In the genomic region with DNA sequence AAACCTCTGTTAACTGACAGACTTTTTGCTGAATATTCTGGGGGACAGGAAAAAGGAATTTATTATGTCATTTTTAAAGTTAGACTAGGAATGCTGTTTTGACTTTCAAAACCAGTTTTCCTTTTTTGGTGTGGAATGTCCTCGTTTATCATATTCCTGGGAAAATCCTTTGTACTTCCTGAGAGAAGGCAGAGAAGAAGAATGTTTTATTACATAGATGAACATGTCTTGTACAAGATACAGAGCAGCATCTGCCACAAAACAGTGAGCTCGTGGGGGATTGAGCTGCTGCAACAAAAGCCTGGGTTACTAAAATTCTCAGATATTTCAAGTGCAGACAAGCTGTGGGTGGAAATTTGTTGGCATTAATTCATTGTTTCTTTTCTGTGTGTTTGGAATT, we compare ENCODE assay signal across 16 cellular contexts. TPM values are rescaled to one million over a fixed set of nuclear protein-coding genes. Genes with fewer than 3 reads are reported as not detected.
DNase-seq lines count a peak whose midpoint lies in the region; ATAC-seq and TF ChIP-seq lines count a peak whose summit lies in the region.
"Had no signal": no experiment of that assay in that cellular context is flagged by ENCODE, and none has a peak within 500 bp of the region (broad histone marks: within the 10 kb centered on the region; RNA-seq: fewer than 3 reads in every experiment).

No MANE protein-coding gene starts in this region.

- peak overlapping the region; percentile 11 for H3K4me2 ChIP-seq in GM23248 (ENCODE audit: unreplicated experiment)

- no peak for ATAC-seq in omental fat pad (ENCODE audit: low FRiP score)
- ATAC-seq: activated T-cell treated with anti-CD3 and anti-CD28 coated beads, Interleukin-2, amount 50 U/mL, for 4 hours; HCT116 had no signal

- H3F3A ChIP-seq in GM23248 (ENCODE audit: insufficient read depth), result 0 out of 2 replicates have a peak, but pooled peaks cover 7% of the 10 kb centered on the region

- no peaks in the 10 kb centered on the region for H3K27me3 Mint-ChIP-seq in activated CD4-positive, alpha-beta T cell treated with anti-CD3 and anti-CD28 coated beads, Interleukin-2, amount 10 ng/mL, durations not matched to agents 24 days and 14 days
- no peaks in the 10 kb centered on the region for H3K27me3 Mint-ChIP-seq in T-helper 2 cell treated with Interferon-gamma antibody and Interleukin-4, amounts not matched to agents 5 μg/mL and 100 μg/mL, for 36 hours (ENCODE audit: low read depth)

- no peaks in the 10 kb centered on the region for H3K9me3 ChIP-seq in GM23248 (ENCODE audit: low read depth)
- no peaks in the 10 kb centered on the region; the same call in 1 of the 2 replicates for H3K9me3 ChIP-seq in MG63

- H3K9ac ChIP-seq in GM23248, result peak overlapping the region; percentile 32; the same call in 1 of the 2 replicates
- no peak overlapping the region for H3K9ac ChIP-seq in rectal smooth muscle tissue (ENCODE audit: low read length)

- TF ChIP-seq CTCF in omental fat pad (IDR thresholded peaks at IDR 0.05), result no peak

- H4K20me1 ChIP-seq in GM23248 (ENCODE audit: insufficient read depth), result no peaks in the 10 kb centered on the region

- H3K27me3 ChIP-seq in GM23248 (replicated peaks; ENCODE audit: insufficient read depth), result no peaks in the 10 kb centered on the region
- no peaks in the 10 kb centered on the region for H3K27me3 ChIP-seq in rectal smooth muscle tissue (ENCODE audit: control insufficient read depth, insufficient read depth, low read length)
- H3K27me3 ChIP-seq in MG63, result no peaks in the 10 kb centered on the region

- H3K36me3 ChIP-seq in GM23248 (ENCODE audit: low read depth) (no peaks in the 10 kb centered on the region), rectal smooth muscle tissue (ENCODE audit: control insufficient read depth, insufficient read depth, low read length) (peaks cover 5% of the 10 kb centered on the region), MG63 (no peaks in the 10 kb centered on the region)

- peak overlapping the region; percentile 38; the same call in 1 of the 2 replicates for H3K4me3 ChIP-seq in GM23248
- no peak overlapping the region for H3K4me3 ChIP-seq in rectal smooth muscle tissue (ENCODE audit: low read length)
- no peak overlapping the region for H3K4me3 ChIP-seq in MG63

- H2AFZ ChIP-seq in GM23248, result peak overlapping the region; percentile 30; the same call in 1 of the 2 replicates

- peaks cover 96% of the 10 kb centered on the region for H3K79me2 ChIP-seq in GM23248 (ENCODE audit: insufficient read depth)

- H3K27ac ChIP-seq in GM23248 (0 out of 2 replicates have a peak overlapping the region, but pooled peaks have one; percentile 16), rectal smooth muscle tissue (ENCODE audit: low read depth, low read length) (peak overlapping the region; percentile 15)
- H3K27ac ChIP-seq: C4-2B had no signal

- in situ Hi-C loops in GM23248 (cut with MboI), result no loop called here

- H3K27ac Mint-ChIP-seq in activated CD4-positive, alpha-beta T cell treated with anti-CD3 and anti-CD28 coated beads, Interleukin-2, amount 10 ng/mL, durations not matched to agents 24 days and 14 days, result no peak overlapping the region
- H3K27ac Mint-ChIP-seq in T-helper 2 cell treated with Interferon-gamma antibody and Interleukin-4, amounts not matched to agents 5 μg/mL and 100 μg/mL, for 36 hours, result no peak overlapping the region

- H3K4me3 Mint-ChIP-seq in activated CD4-positive, alpha-beta T cell treated with anti-CD3 and anti-CD28 coated beads, Interleukin-2, amount 10 ng/mL, durations not matched to agents 24 days and 14 days, result no peak overlapping the region
- no peak overlapping the region for H3K4me3 Mint-ChIP-seq in T-helper 2 cell treated with Interferon-gamma antibody and Interleukin-4, amounts not matched to agents 5 μg/mL and 100 μg/mL, for 36 hours
- H3K4me3 Mint-ChIP-seq: activated T-cell treated with anti-CD3 and anti-CD28 coated beads, Interleukin-2, amount 50 U/mL, for 4 hours had no signal

- no peaks in the 10 kb centered on the region for H3K9me2 ChIP-seq in GM23248 (ENCODE audit: insufficient read depth)

- intact Hi-C loops in activated CD4-positive, alpha-beta T cell treated with anti-CD3 and anti-CD28 coated beads, Interleukin-2, amount 10 ng/mL, durations not matched to agents 24 days and 14 days (cut with micrococcal nuclease), result no loop called here

- H3K4me1 Mint-ChIP-seq in activated CD4-positive, alpha-beta T cell treated with anti-CD3 and anti-CD28 coated beads, Interleukin-2, amount 10 ng/mL, durations not matched to agents 24 days and 14 days, result no peaks in the 10 kb centered on the region
- H3K4me1 Mint-ChIP-seq in T-helper 2 cell treated with Interferon-gamma antibody and Interleukin-4, amounts not matched to agents 5 μg/mL and 100 μg/mL, for 36 hours (ENCODE audit: low read depth), result no peaks in the 10 kb centered on the region

- H3K4me1 ChIP-seq in GM23248 (ENCODE audit: insufficient read depth) (peaks cover 12% of the 10 kb centered on the region), rectal smooth muscle tissue (ENCODE audit: control insufficient read depth, insufficient read depth, low read length) (peaks cover 5% of the 10 kb centered on the region)

- H3K36me3 Mint-ChIP-seq in activated CD4-positive, alpha-beta T cell treated with anti-CD3 and anti-CD28 coated beads, Interleukin-2, amount 10 ng/mL, durations not matched to agents 24 days and 14 days (ENCODE audit: low read depth), result peaks cover 2% of the 10 kb centered on the region
- H3K36me3 Mint-ChIP-seq in T-helper 2 cell treated with Interferon-gamma antibody and Interleukin-4, amounts not matched to agents 5 μg/mL and 100 μg/mL, for 36 hours (ENCODE audit: low read depth), result peaks cover 2% of the 10 kb centered on the region

- DNase-seq in GM23248 (no peak), amniotic epithelial cell (ENCODE audit: low read depth) (peak; percentile 80), hepatic stellate cell (ENCODE audit: low spot score) (peak; percentile 26), MG63 (no peak), omental fat pad (ENCODE audit: low spot score) (no peak)
- no peak for DNase-seq in activated CD4-positive, alpha-beta T cell treated with anti-CD3 and anti-CD28 coated beads, Interleukin-2, amount 10 ng/mL, durations not matched to agents 24 days and 14 days
- DNase-seq in T-helper 2 cell treated with Interferon-gamma antibody and Interleukin-4, amounts not matched to agents 5 μg/mL and 100 μg/mL, for 36 hours (ENCODE audit: low spot score), result no peak
- DNase-seq: activated CD4-positive, alpha-beta T cell treated with anti-CD3 and anti-CD28 coated beads for 1 hour; activated T-cell treated with anti-CD3 and anti-CD28 coated beads, Interleukin-2, amount 50 U/mL, for 4 hours; hypothalamus; midbrain; NCI-H2227 treated with DMSO at 0.1 percent for 48 hours; SW 1271 had no signal

- 8 to 14% methylated on average over 2 of the region's 2 CpGs for WGBS in GM23248 (ENCODE audit: low coverage in 1 of 2, low lambda C conversion rate in 2 of 2, missing lambda C conversion rate in 2 of 2), 2 experiments

- no peaks in the 10 kb centered on the region for H3K9me3 Mint-ChIP-seq in activated CD4-positive, alpha-beta T cell treated with anti-CD3 and anti-CD28 coated beads, Interleukin-2, amount 10 ng/mL, durations not matched to agents 24 days and 14 days
- no peaks in the 10 kb centered on the region for H3K9me3 Mint-ChIP-seq in T-helper 2 cell treated with Interferon-gamma antibody and Interleukin-4, amounts not matched to agents 5 μg/mL and 100 μg/mL, for 36 hours
- H3K9me3 Mint-ChIP-seq: activated T-cell treated with anti-CD3 and anti-CD28 coated beads, Interleukin-2, amount 50 U/mL, for 4 hours had no signal

RNA-seq across cellular contexts. Expression of gene MCU, which starts 20.2 kb away (rescaled TPM):
- total RNA-seq in GM23248 (2014; rRNA removed; shearing (Covaris generic)), result 29.5 and 57.7 TPM in 2 replicates
- polyA plus RNA-seq in GM23248 (2016; fragmentation: Nextera tagmentation; extraction: Ambion mirVana), result 30.9 and 34.0 TPM in 2 replicates
- total RNA-seq in activated CD4-positive, alpha-beta T cell treated with anti-CD3 and anti-CD28 coated beads, Interleukin-2, amount 10 ng/mL, durations not matched to agents 24 days and 14 days, result 13.5 and 15.9 TPM in 2 replicates
- total RNA-seq in MG63 (2014; rRNA removed; shearing (Covaris generic); ENCODE audit: low replicate concordance), result 24.5 and 41.3 TPM in 2 replicates
- total RNA-seq in omental fat pad, result 10 to 100 TPM; 13.2 to 29.8 (median 16.3) TPM

Comparison
In these comparisons a context has a peak if more than half of its experiments do, and no peak if none do; other contexts are left out.
1. DNase-seq: peak in amniotic epithelial cell (single experiment) and hepatic stellate cell (single experiment); none in GM23248 (single experiment), activated CD4-positive, alpha-beta T cell treated with anti-CD3 and anti-CD28 coated beads, Interleukin-2, amount 10 ng/mL, durations not matched to agents 24 days and 14 days (single experiment), MG63 (single experiment), T-helper 2 cell treated with Interferon-gamma antibody and Interleukin-4, amounts not matched to agents 5 μg/mL and 100 μg/mL, for 36 hours (single experiment) and omental fat pad (single experiment).